Comparison of ENCODE assay signal across 8 cellular contexts in the genomic region with DNA sequence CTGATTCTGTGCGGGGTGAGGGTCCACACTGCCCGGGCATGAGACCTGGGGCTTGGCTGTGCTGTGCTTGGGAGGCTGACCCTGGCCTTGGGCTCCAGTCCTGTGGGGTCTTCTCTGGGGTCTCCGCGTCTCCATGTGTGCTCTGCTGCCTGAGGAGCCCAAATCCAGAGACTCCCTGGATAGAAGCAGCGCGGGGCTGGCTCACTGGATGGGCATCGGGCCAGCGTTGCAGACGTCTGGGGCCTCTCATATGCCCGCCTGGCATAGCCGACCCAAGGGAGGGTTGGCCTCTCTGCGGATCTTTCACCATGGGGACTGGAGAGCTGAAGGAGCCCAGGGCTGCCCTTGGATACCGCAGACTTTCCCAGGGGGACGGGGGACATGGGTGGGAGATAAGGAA. TPM values are rescaled to one million over a fixed set of nuclear protein-coding genes. Genes with fewer than 3 reads are reported as not detected.
"Had no signal": no experiment of that assay in that cellular context is flagged by ENCODE, and none has a peak within 500 bp of the region (broad histone marks: within the 10 kb centered on the region; RNA-seq: fewer than 3 reads in every experiment).

No MANE protein-coding gene starts in this region.

RNA-seq across cellular contexts. Expression of gene CACNA1B, which starts 12.4 kb away (rescaled TPM):
- total RNA-seq: activated CD4-positive, alpha-beta memory T cell treated with anti-CD3 and anti-CD28 coated beads, Interleukin-2, amount 10 ng/mL, durations not matched to agents 7 days and 5 days; activated CD4-positive, alpha-beta T cell treated with anti-CD3 and anti-CD28 coated beads, Interleukin-2, amount 10 ng/mL, durations not matched to agents 24 days and 14 days; activated CD4-positive, alpha-beta T cell treated with anti-CD3 and anti-CD28 coated beads, Interleukin-2, amount 10 ng/mL, durations not matched to agents 7 days and 5 days; activated CD8-positive, alpha-beta memory T cell treated with anti-CD3 and anti-CD28 coated beads for 36 hours; activated CD8-positive, alpha-beta memory T cell treated with anti-CD3 and anti-CD28 coated beads, Interleukin-2, amount 10 ng/mL, durations not matched to agents 7 days and 5 days; activated CD8-positive, alpha-beta T cell treated with anti-CD3 and anti-CD28 coated beads for 36 hours; activated CD8-positive, alpha-beta T cell treated with anti-CD3 and anti-CD28 coated beads, Interleukin-2, amount 10 ng/mL, durations not matched to agents 7 days and 5 days; T-helper 2 cell treated with Interferon-gamma antibody and Interleukin-4, amounts not matched to agents 100 ng/mL and 5 ng/mL, for 36 hours had no signal
